Comparison of ENCODE assay signal across 23 cellular contexts in genomic region chr17:21724216-21725006, GRCh38. TPM values are rescaled to one million over a fixed set of nuclear protein-coding genes. Genes with fewer than 3 reads are reported as not detected.
"Had no signal": no experiment of that assay in that cellular context is flagged by ENCODE, and none has a peak within 500 bp of the region (broad histone marks: within the 10 kb centered on the region; RNA-seq: fewer than 3 reads in every experiment).

No MANE protein-coding gene starts in this region.

RNA-seq across cellular contexts. Expression of gene KCNJ18, which starts 32.1 kb away (rescaled TPM):
- total RNA-seq: dermis blood vessel endothelial cell; endothelial cell of umbilical vein; epithelial cell of proximal tubule; esophagus muscularis mucosa; fibroblast of lung; foreskin keratinocyte; gastroesophageal sphincter; heart left ventricle; hepatocyte; kidney; left lobe of liver; liver; lung; mesothelial cell of epicardium; mucosa of descending colon; natural killer cell treated with Interleukin-12 subunit alpha and Interleukin-12 subunit beta and Interleukin-15 and Interleukin-18, amount 100 ng/mL, for 72 hours; neural crest cell; omental fat pad; pancreas; posterior vena cava; pulmonary artery endothelial cell; spleen; uterus had no signal
- polyA plus RNA-seq: endothelial cell of umbilical vein, fibroblast of lung, foreskin keratinocyte, heart left ventricle, hepatocyte, liver, lung, pancreas, spleen had no signal
